ENCODE assay signal across 7 cellular contexts in the genomic region with DNA sequence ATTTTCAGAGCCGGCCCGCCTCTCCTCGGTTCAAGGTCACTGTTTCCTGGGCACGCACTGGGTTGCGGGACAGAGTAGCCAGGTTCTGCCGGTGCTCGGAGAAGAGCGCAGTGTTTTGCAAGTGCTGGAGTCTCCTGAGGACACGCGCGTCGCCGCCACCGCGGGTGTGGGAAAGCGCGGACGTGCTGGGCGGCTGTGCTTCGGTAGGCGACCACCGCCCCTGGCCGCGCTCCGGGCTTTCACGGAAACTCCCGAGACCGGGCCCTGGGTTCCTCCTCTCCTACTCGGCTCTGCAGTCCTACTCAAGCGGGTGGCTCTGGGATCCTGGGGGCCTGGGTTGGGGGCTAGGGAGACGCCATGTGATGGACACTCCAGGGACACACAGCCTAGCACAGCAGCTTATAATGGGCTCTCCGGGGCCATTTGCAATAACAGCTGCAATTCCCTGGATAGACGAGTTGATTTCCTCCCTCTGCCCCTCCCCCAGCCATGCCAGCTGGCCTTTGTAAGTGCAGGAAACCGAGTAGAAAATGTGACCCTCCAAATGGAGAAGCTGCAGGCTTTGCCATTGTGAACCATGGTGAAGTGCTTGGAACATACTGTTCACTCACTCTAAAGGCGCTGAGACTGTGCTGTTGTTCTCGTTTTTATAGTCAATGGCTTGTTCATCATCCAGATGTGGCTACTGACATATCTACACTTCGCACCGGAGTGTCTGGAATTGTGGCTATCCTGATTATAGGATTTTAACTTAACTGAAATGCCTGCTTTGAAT. TPM values are rescaled to one million over a fixed set of nuclear protein-coding genes. Genes with fewer than 3 reads are reported as not detected.
DNase-seq lines count a peak whose midpoint lies in the region; ATAC-seq and TF ChIP-seq lines count a peak whose summit lies in the region.

No MANE protein-coding gene starts in this region.

- H3K9me3 ChIP-seq in HUES6 (ENCODE audit: control insufficient read depth, insufficient read depth, low read depth, low read length), result no peaks in the 10 kb centered on the region
- H3K9me3 ChIP-seq in Peyer's patch, result no peaks in the 10 kb centered on the region
- no peaks in the 10 kb centered on the region for H3K9me3 ChIP-seq in muscle layer of colon (ENCODE audit: low read length)

- 42% methylated on average over 38 of the region's 38 CpGs for WGBS in urinary bladder

- H3K4me1 Mint-ChIP-seq in effector memory CD8-positive, alpha-beta T cell (ENCODE audit: low read depth in 2 of 2), result peaks cover 25 to 26% of the 10 kb centered on the region in 2 donors

- TF ChIP-seq POLR2A in Peyer's patch (IDR thresholded peaks at IDR 0.05), result no peak

- H3K4me3 ChIP-seq in HUES6 (ENCODE audit: low read depth, low read length), result peak overlapping the region; percentile 82
- peak overlapping the region; percentile 77 to 88 (median 83) for H3K4me3 ChIP-seq in Peyer's patch
- H3K4me3 ChIP-seq in muscle layer of colon (ENCODE audit: low read depth in 1 of 2, low read length in 2 of 2), result peak overlapping the region; percentile 79 to 99
- H3K4me3 ChIP-seq in urinary bladder (ENCODE audit: low read depth, low read length), result peak overlapping the region; percentile 84

- no peaks in the 10 kb centered on the region for H3K9me3 Mint-ChIP-seq in effector memory CD8-positive, alpha-beta T cell

- no peaks in the 10 kb centered on the region for H3K27me3 Mint-ChIP-seq in effector memory CD8-positive, alpha-beta T cell

- ATAC-seq in effector memory CD8-positive, alpha-beta T cell (replicated peaks), result no peak
- no peak for ATAC-seq in HG03354 (IDR thresholded peaks at IDR 0.05; ENCODE audit: poor library complexity, severe bottlenecking, unreplicated experiment)

- peak; percentile 26 to 62 (median 59) for DNase-seq in Peyer's patch
- no peak for DNase-seq in effector memory CD8-positive, alpha-beta T cell
- no peak for DNase-seq in NK-92 treated with Interleukin-12 subunit alpha and Interleukin-12 subunit beta, amount 100 ng/mL, for 24 hours (lab: John Stamatoyannopoulos, UW)

- H3K4me1 ChIP-seq in HUES6 (ENCODE audit: control insufficient read depth, insufficient read depth, low read length) (peaks cover 17% of the 10 kb centered on the region), Peyer's patch (peaks cover 0 to 28% (median 12%) of the 10 kb centered on the region in 4 donors), muscle layer of colon (ENCODE audit: insufficient read depth, low read length) (peaks cover 15% of the 10 kb centered on the region), urinary bladder (ENCODE audit: insufficient read depth) (peaks cover 1% of the 10 kb centered on the region)

- H3K9ac ChIP-seq in HUES6 (ENCODE audit: low read length), result peak overlapping the region; percentile 98
- H3K9ac ChIP-seq in muscle layer of colon (ENCODE audit: low read length), result no peak overlapping the region

- H3K4me3 Mint-ChIP-seq in effector memory CD8-positive, alpha-beta T cell, result peak overlapping the region; percentile 87 to 92

- peak overlapping the region; percentile 93 to 97 for H3K27ac Mint-ChIP-seq in effector memory CD8-positive, alpha-beta T cell

- H3K36me3 ChIP-seq in HUES6 (ENCODE audit: control insufficient read depth, insufficient read depth, low read length) (no peaks in the 10 kb centered on the region), Peyer's patch (no peaks in the 10 kb centered on the region), muscle layer of colon (ENCODE audit: insufficient read depth, low read length) (no peaks in the 10 kb centered on the region), urinary bladder (ENCODE audit: insufficient read depth) (no peaks in the 10 kb centered on the region)

- no peak for TF ChIP-seq CTCF in Peyer's patch (IDR thresholded peaks at IDR 0.05)

- H3K36me3 Mint-ChIP-seq in effector memory CD8-positive, alpha-beta T cell (ENCODE audit: insufficient read depth), result peaks cover 29% of the 10 kb centered on the region

- H3K27me3 ChIP-seq in HUES6 (ENCODE audit: control insufficient read depth, insufficient read depth, low read length), result peaks cover 27% of the 10 kb centered on the region
- H3K27me3 ChIP-seq in Peyer's patch, result no peaks in the 10 kb centered on the region
- H3K27me3 ChIP-seq in muscle layer of colon (ENCODE audit: control insufficient read depth in 1 of 2, insufficient read depth in 2 of 2, low read length in 2 of 2), result no peaks in the 10 kb centered on the region

- H3K27ac ChIP-seq in HUES6 (ENCODE audit: low read depth, low read length) (peak overlapping the region; percentile 48; the same call in 1 of the 2 replicates), Peyer's patch (peak overlapping the region; percentile 96 to 98 (median 97)), muscle layer of colon (ENCODE audit: low read depth, low read length) (peak overlapping the region; percentile 56), urinary bladder (ENCODE audit: low read depth) (no peak overlapping the region)

RNA-seq across cellular contexts. Expression of a gene that starts 2.1 kb away (rescaled TPM):
- 1 to 10 TPM; 1.7 to 9.7 (median 6.9) TPM for total RNA-seq in Peyer's patch
- 1.2 TPM for total RNA-seq in urinary bladder
- 3.2 TPM for polyA plus RNA-seq in urinary bladder

RNA-seq across cellular contexts. Expression of a gene that starts 13.3 kb away (rescaled TPM):
- total RNA-seq in Peyer's patch (10 to 100 TPM; 19.0 to 31.7 (median 24.0) TPM), urinary bladder (8.7 TPM)
- polyA plus RNA-seq in urinary bladder, result 6.2 TPM

RNA-seq across cellular contexts. Expression of a gene that starts 28.8 kb away (rescaled TPM):
- total RNA-seq in Peyer's patch, result 10 to 100 TPM in 1 of 4 donors, 1 to 10 TPM in 3; 4.9 to 28.9 (median 7.3) TPM
- total RNA-seq in urinary bladder, result 21.3 TPM
- 6.0 TPM for polyA plus RNA-seq in urinary bladder

Comparison
In these comparisons a context has a peak if more than half of its experiments do, and no peak if none do; other contexts are left out.
1. DNase-seq: peak in Peyer's patch (3 of 3); none in effector memory CD8-positive, alpha-beta T cell (0 of 3) and NK-92 treated with Interleukin-12 subunit alpha and Interleukin-12 subunit beta, amount 100 ng/mL, for 24 hours (single experiment).
2. Peak in every context shown above with its lines, with median percentiles within 50 percentile points of each other: H3K4me3 ChIP-seq.